Comparison of ENCODE assay signal across 8 cellular contexts in genomic region chr1:22673486-22674409, GRCh38. TPM values are rescaled to one million over a fixed set of nuclear protein-coding genes. Genes with fewer than 3 reads are reported as not detected.
DNase-seq lines count a peak whose midpoint lies in the region; ATAC-seq, FAIRE-seq and TF ChIP-seq lines count a peak whose summit lies in the region.

No MANE protein-coding gene starts in this region.

- no peak overlapping the region for H3K4me3 ChIP-seq in A549
- H3K4me3 ChIP-seq in WI38 (ENCODE audit: low read depth, low read length), result no peak overlapping the region
- no peak overlapping the region for H3K4me3 ChIP-seq in small intestine (ENCODE audit: low read depth in 1 of 2, low read length in 2 of 2)

- CTCF ChIA-PET in A549 (lab: Yijun Ruan, JAX), result interaction anchor here (0.6 to 9.5 kb wide), 37 partner anchors 8 to 1315 kb away, joined by 3 to 129 read pairs (median 4); no protein-coding TSS in a partner anchor

- FAIRE-seq in A549 (lab: Jason Lieb, UNC), result no peak
- no peak for FAIRE-seq in small intestine (lab: Jason Lieb, UNC)

- peak; percentile 84 for TF ChIP-seq CTCF in A549 (IDR thresholded peaks at IDR 0.05)
- TF ChIP-seq CTCF in WI38 (IDR thresholded peaks at IDR 0.05; ENCODE audit: low read depth, low read length), result peak; percentile 77

- ATAC-seq in A549, result peak; percentile 61 to 86; a peak in 5 of 6 replicates
- no peak for ATAC-seq in HG03196 (IDR thresholded peaks at IDR 0.05; ENCODE audit: unreplicated experiment)
- ATAC-seq in HG02763 (IDR thresholded peaks at IDR 0.05; ENCODE audit: unreplicated experiment), result no peak

- POLR2A ChIA-PET in A549 (lab: Yijun Ruan, JAX), result no interaction called here

- H3K4me1 ChIP-seq in A549, result 0 out of 3 replicates have a peak, but pooled peaks cover 4% of the 10 kb centered on the region
- H3K4me1 ChIP-seq in small intestine (ENCODE audit: control insufficient read depth in 2 of 2, insufficient read depth in 1 of 2, low read depth in 1 of 2, low read length in 1 of 2), result no peaks in the 10 kb centered on the region

- whole genome bisulfite sequencing in A549 (ENCODE audit: missing lambda C conversion rate), result 22% methylated on average over 12 of the region's 17 CpGs
- 14 to 30% (median 21%) methylated on average over 16 to 17 of the region's 17 CpGs for WGBS in small intestine, 3 donors

- H3K36me3 ChIP-seq in small intestine (ENCODE audit: control insufficient read depth in 2 of 2, insufficient read depth in 2 of 2, low read length in 2 of 2), result no peaks in the 10 kb centered on the region

- H3K9me3 ChIP-seq in A549 (no peaks in the 10 kb centered on the region), small intestine (ENCODE audit: control insufficient read depth, low read depth) (no peaks in the 10 kb centered on the region)

- peak; percentile 49 to 52 for DNase-seq in A549 (ENCODE audit: low read depth in 1 of 2, low spot score in 1 of 2)
- DNase-seq in ELR (ENCODE audit: low read depth), result peak; percentile 75
- DNase-seq in NCI-H146 (lab: John Stamatoyannopoulos, UW), result peak; percentile 32
- peak; percentile 68 for DNase-seq in hepatic stellate cell (ENCODE audit: low spot score)
- DNase-seq in small intestine, result peak; percentile 77

- TF ChIP-seq EP300 in A549 (IDR thresholded peaks at IDR 0.05), result no peak

- H3K4me2 ChIP-seq in A549, result peak overlapping the region; percentile 27; the same call in 2 of the 3 replicates

- no peaks in the 10 kb centered on the region for H3K27me3 ChIP-seq in small intestine (ENCODE audit: control insufficient read depth in 2 of 2, insufficient read depth in 2 of 2, low read length in 2 of 2)

- peak; percentile 85 to 90 for TF ChIP-seq RAD21 in A549 (conservative IDR thresholded peaks at IDR 0.05 in 1 of 2, IDR thresholded peaks at IDR 0.05 in 1 of 2)

- TF ChIP-seq POLR2A in A549 (IDR thresholded peaks at IDR 0.05; ENCODE audit: low read length), result no peak

- no peak overlapping the region for H3K27ac ChIP-seq in A549
- H3K27ac ChIP-seq in small intestine (ENCODE audit: low read depth in 1 of 2, low read length in 1 of 2), result no peak overlapping the region

TF ChIP-seq in A549, 52 proteins besides CTCF, POLR2A, EP300 and RAD21:
- no peak for TF ChIP-seq NFE2L2 (conservative IDR thresholded peaks at IDR 0.05; ENCODE audit: low read length)
- TF ChIP-seq CHD2 (IDR thresholded peaks at IDR 0.05; ENCODE audit: low read length, partially characterized antibody), result no peak
- TF ChIP-seq CEBPB (IDR thresholded peaks at IDR 0.05), result no peak
- no peak for TF ChIP-seq PBX3 (IDR thresholded peaks at IDR 0.05)
- peak; percentile 91 for TF ChIP-seq SMC3 (IDR thresholded peaks at IDR 0.05)

RNA-seq across cellular contexts. Expression of gene C1QB, which starts 20.7 kb away (rescaled TPM):
- polyA plus RNA-seq in A549 (2011; rRNA removed) (not detected in 2 replicates), A549 (2017; fragmentation: RNase III; extraction: RNeasy Plus Mini Kit Qiagen cat#74134 plus additional on column Dnase treatment) (not detected in 3 replicates), small intestine (100 to 1,000 TPM in 2 of 3 donors, 10 to 100 TPM in 1; 33.5 to 255 (median 119) TPM)
- polyA plus RNA-seq in A549 (2012; cell fraction: cytosol; rRNA removed), result not detected in 2 replicates
- not detected in 2 replicates for polyA plus RNA-seq in A549 (2012; cell fraction: nucleus; rRNA removed)
- polyA minus RNA-seq in A549 (2011; rRNA and poly(A)+ RNA removed), result not detected in 2 replicates

RNA-seq across cellular contexts. Expression of gene C1QC, which starts 30.3 kb away (rescaled TPM):
- polyA plus RNA-seq in A549 (2011; rRNA removed) (not detected in 2 replicates), A549 (2017; fragmentation: RNase III; extraction: RNeasy Plus Mini Kit Qiagen cat#74134 plus additional on column Dnase treatment) (not detected in 3 replicates), small intestine (100 to 1,000 TPM in 1 of 3 donors, 10 to 100 TPM in 2; 17.7 to 181 (median 81.6) TPM)
- polyA plus RNA-seq in A549 (2012; cell fraction: cytosol; rRNA removed), result not detected in 2 replicates
- polyA plus RNA-seq in A549 (2012; cell fraction: nucleus; rRNA removed), result not detected in 2 replicates
- not detected in 2 replicates for polyA minus RNA-seq in A549 (2011; rRNA and poly(A)+ RNA removed)

RNA-seq across cellular contexts. Expression of gene EPHB2, which starts 36.9 kb away (rescaled TPM):
- 13.0 and 15.9 TPM in 2 replicates for polyA plus RNA-seq in A549 (2011; rRNA removed)
- polyA plus RNA-seq in A549 (2012; cell fraction: cytosol; rRNA removed), result 18.6 and 22.8 TPM in 2 replicates
- 40.4 and 46.8 TPM in 2 replicates for polyA plus RNA-seq in A549 (2012; cell fraction: nucleus; rRNA removed)
- polyA plus RNA-seq in A549 (2017; fragmentation: RNase III; extraction: RNeasy Plus Mini Kit Qiagen cat#74134 plus additional on column Dnase treatment), result 31.4 to 35.3 TPM (median 33.8 TPM) in 3 replicates
- polyA minus RNA-seq in A549 (2011; rRNA and poly(A)+ RNA removed), result 43.4 and 70.5 TPM in 2 replicates
- polyA plus RNA-seq in small intestine, result 10 to 100 TPM in 1 of 3 donors, 1 to 10 TPM in 2; 1.1 to 52.5 (median 1.1) TPM

RNA-seq across cellular contexts. Expression of gene C1QA, which starts 37.3 kb away (rescaled TPM):
- polyA plus RNA-seq in A549 (2011; rRNA removed), result not detected in 2 replicates
- not detected in 2 replicates for polyA plus RNA-seq in A549 (2012; cell fraction: cytosol; rRNA removed)
- not detected in 2 replicates for polyA plus RNA-seq in A549 (2012; cell fraction: nucleus; rRNA removed)
- not detected in 3 replicates for polyA plus RNA-seq in A549 (2017; fragmentation: RNase III; extraction: RNeasy Plus Mini Kit Qiagen cat#74134 plus additional on column Dnase treatment)
- polyA minus RNA-seq in A549 (2011; rRNA and poly(A)+ RNA removed), result not detected in 2 replicates
- 100 to 1,000 TPM in 2 of 3 donors, 10 to 100 TPM in 1; 25.7 to 215 (median 128) TPM for polyA plus RNA-seq in small intestine

Comparison
In these comparisons a context has a peak if more than half of its experiments do, and no peak if none do; other contexts are left out.
1. ATAC-seq: peak in A549 (2 of 2); none in HG03196 (single experiment) and HG02763 (single experiment).
2. RNA of gene C1QB, which starts 20.7 kb away (polyA plus RNA-seq): 33.5 to 255 TPM in small intestine; not detected in A549; every median in the first group is over 10 times any median in the second.
3. RNA of gene C1QC, which starts 30.3 kb away (polyA plus RNA-seq): 17.7 to 181 TPM in small intestine; not detected in A549; every median in the first group is over 10 times any median in the second.
4. Peak in every context shown above with its lines, with median percentiles within 50 percentile points of each other: DNase-seq.